In genomic region chr19:42132851-42133528, GRCh38 we compare ENCODE assay signal across 8 cellular contexts. TPM values are rescaled to one million over a fixed set of nuclear protein-coding genes. Genes with fewer than 3 reads are reported as not detected.
DNase-seq lines count a peak whose midpoint lies in the region; ATAC-seq lines count a peak whose summit lies in the region.

No MANE protein-coding gene starts in this region.

- peak overlapping the region; percentile 79 for H3K18ac ChIP-seq in neuronal stem cell (ENCODE audit: low read length)

- H3K14ac ChIP-seq in neuronal stem cell (ENCODE audit: low read length), result peak overlapping the region; percentile 26

- no peaks in the 10 kb centered on the region for H3K9me3 Mint-ChIP-seq in activated T-helper 17 cell treated with anti-CD3 and anti-CD28 coated beads, Interleukin-2, amount 50 U/mL, for 72 hours

- H2BK5ac ChIP-seq in neuronal stem cell (ENCODE audit: low read length), result no peak overlapping the region

- H3K4me3 Mint-ChIP-seq in activated T-helper 17 cell treated with anti-CD3 and anti-CD28 coated beads, Interleukin-2, amount 50 U/mL, for 72 hours, result peak overlapping the region; percentile 96

- no peak overlapping the region for H3K9ac ChIP-seq in neuronal stem cell (ENCODE audit: low read depth, low read length, poor library complexity)

- no peak overlapping the region for H2BK120ac ChIP-seq in neuronal stem cell (ENCODE audit: low read depth, low read length)

- H3K4me3 ChIP-seq in Jurkat, Clone E6-1 (ENCODE audit: low read length), result peak overlapping the region; percentile 59
- H3K4me3 ChIP-seq in neuronal stem cell (ENCODE audit: low read length in 2 of 2), result peak overlapping the region in 1 of 2 donors; percentile 28

- H3K36me3 ChIP-seq in neuronal stem cell (replicated peaks in 1 of 2; ENCODE audit: control insufficient read depth in 2 of 2, insufficient read depth in 2 of 2, low read length in 2 of 2), result no peaks in the 10 kb centered on the region

- peaks cover 0 to 2% of the 10 kb centered on the region in 2 donors for H3K9me3 ChIP-seq in neuronal stem cell (replicated peaks in 1 of 2; ENCODE audit: control insufficient read depth in 2 of 2, insufficient read depth in 1 of 2, low read depth in 1 of 2, low read length in 2 of 2)

- peaks cover 36% of the 10 kb centered on the region for H3K4me1 Mint-ChIP-seq in activated T-helper 17 cell treated with anti-CD3 and anti-CD28 coated beads, Interleukin-2, amount 50 U/mL, for 72 hours

- H4K91ac ChIP-seq in neuronal stem cell (ENCODE audit: low read depth, low read length, poor library complexity), result no peak overlapping the region

- no peak overlapping the region for H3K4ac ChIP-seq in neuronal stem cell (ENCODE audit: low read length)

- no peak overlapping the region for H4K8ac ChIP-seq in neuronal stem cell (ENCODE audit: low read depth, low read length)

- H3K4me1 ChIP-seq in neuronal stem cell (ENCODE audit: control insufficient read depth in 2 of 2, insufficient read depth in 1 of 2, low read depth in 1 of 2, low read length in 2 of 2), result peaks cover 8 to 11% of the 10 kb centered on the region in 2 donors

- H3K23ac ChIP-seq in neuronal stem cell (ENCODE audit: low read depth, low read length, poor library complexity), result no peak overlapping the region

- H2AFZ ChIP-seq in neuronal stem cell (ENCODE audit: low read length), result peak overlapping the region; percentile 90

- H3K27ac Mint-ChIP-seq in activated T-helper 17 cell treated with anti-CD3 and anti-CD28 coated beads, Interleukin-2, amount 50 U/mL, for 72 hours, result peak overlapping the region; percentile 92

- ATAC-seq in activated T-helper 17 cell treated with anti-CD3 and anti-CD28 coated beads, Interleukin-2, amount 50 U/mL, for 72 hours (replicated peaks), result peak; percentile 69

- peak overlapping the region; percentile 55 for H3K4me2 ChIP-seq in neuronal stem cell (ENCODE audit: insufficient read depth, low read length, poor library complexity, severe bottlenecking)

- H2BK12ac ChIP-seq in neuronal stem cell (ENCODE audit: low read length), result no peak overlapping the region

- no peak overlapping the region for H2AK5ac ChIP-seq in neuronal stem cell (ENCODE audit: low read depth, low read length)

- H2BK15ac ChIP-seq in neuronal stem cell (ENCODE audit: low read length), result no peak overlapping the region

- H3K79me1 ChIP-seq in neuronal stem cell (ENCODE audit: low read depth, low read length), result no peaks in the 10 kb centered on the region

- peaks cover 2 to 78% (median 24%) of the 10 kb centered on the region in 3 experiments for H3K27me3 ChIP-seq in neuronal stem cell (ENCODE audit: control insufficient read depth in 3 of 3, insufficient read depth in 3 of 3, low read depth in 1 of 3, low read length in 3 of 3)

- H3K27ac ChIP-seq in neuronal stem cell (replicated peaks; ENCODE audit: low read length), result no peak overlapping the region
- peak overlapping the region; percentile 53 for H3K27ac ChIP-seq in substantia nigra (ENCODE audit: low read depth, low read length, poor library complexity, severe bottlenecking)

- DNase-seq in SIG-M5 treated with dmso at 0.1 percent for 504 hours (lab: John Stamatoyannopoulos, UW; ENCODE audit: unreplicated experiment), result peak; percentile 15
- DNase-seq in SIG-M5 (lab: John Stamatoyannopoulos, UW), result no peak
- DNase-seq in Jurkat, Clone E6-1 (ENCODE audit: low read depth, low spot score), result peak; percentile 61
- DNase-seq in RKO (ENCODE audit: low spot score), result peak; percentile 39
- DNase-seq in foreskin melanocyte, result peak; percentile 8
- DNase-seq in neuronal stem cell (ENCODE audit: low spot score), result peak; percentile 72
- peak in 44 of 49 donors; percentile 2 to 87 (median 45) for DNase-seq in substantia nigra (lab: John Stamatoyannopoulos, UW)

- WGBS in neuronal stem cell (ENCODE audit: extremely low coverage in 2 of 2, insufficient read length in 2 of 2, insufficient replicate concordance in 1 of 2), 2 donors, result no CpG with 5 or more reads among the region's 46 CpGs

- peaks cover 44% of the 10 kb centered on the region for H3K36me3 Mint-ChIP-seq in activated T-helper 17 cell treated with anti-CD3 and anti-CD28 coated beads, Interleukin-2, amount 50 U/mL, for 72 hours (ENCODE audit: low read depth)

- H3K27me3 Mint-ChIP-seq in activated T-helper 17 cell treated with anti-CD3 and anti-CD28 coated beads, Interleukin-2, amount 50 U/mL, for 72 hours, result no peaks in the 10 kb centered on the region

RNA-seq across cellular contexts. Expression of gene POU2F2, which starts 0.7 kb away (rescaled TPM):
- polyA plus RNA-seq in Jurkat, Clone E6-1 (2012; ENCODE audit: insufficient read depth, insufficient read length), result 3.7 TPM
- 10 to 100 TPM; 33.1 to 95.9 TPM for total RNA-seq in activated T-helper 17 cell treated with anti-CD3 and anti-CD28 coated beads, Interleukin-2, amount 50 U/mL, for 72 hours
- 2.4 TPM for polyA plus RNA-seq in neuronal stem cell (2013, experiment 1 of 2)
- polyA plus RNA-seq in neuronal stem cell (2013, experiment 2 of 2), result 2.5 TPM

RNA-seq across cellular contexts. Expression of gene ZNF574, which starts 57.0 kb away (rescaled TPM):
- polyA plus RNA-seq in Jurkat, Clone E6-1 (2012; ENCODE audit: insufficient read depth, insufficient read length), result 15.0 TPM
- 10 to 100 TPM; 12.1 to 12.5 TPM for total RNA-seq in activated T-helper 17 cell treated with anti-CD3 and anti-CD28 coated beads, Interleukin-2, amount 50 U/mL, for 72 hours
- polyA plus RNA-seq in neuronal stem cell (2013, experiment 1 of 2), result 13.3 TPM
- polyA plus RNA-seq in neuronal stem cell (2013, experiment 2 of 2), result 13.5 TPM
